ENCODE assay signal across 17 cellular contexts in the genomic region with DNA sequence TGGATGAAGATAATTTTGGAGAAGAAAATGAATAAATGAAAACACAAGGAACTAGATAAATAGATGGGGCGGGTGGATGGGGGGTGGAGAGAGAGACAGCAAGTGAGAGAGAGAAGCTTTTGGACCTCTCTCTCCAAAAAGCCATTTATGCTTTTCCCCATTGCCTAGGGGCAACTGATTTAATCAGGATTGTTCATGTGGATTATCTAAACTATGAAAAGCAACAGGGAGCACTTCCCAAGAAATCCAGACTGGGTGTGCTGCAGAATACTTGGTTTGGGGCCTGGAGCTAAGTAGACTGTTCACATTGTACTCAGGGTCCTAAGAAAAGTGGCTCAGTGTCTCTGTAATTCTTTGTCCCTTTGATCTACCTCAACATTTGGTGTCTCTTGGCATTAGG.
DNase-seq lines count a peak whose midpoint lies in the region; ATAC-seq and TF ChIP-seq lines count a peak whose summit lies in the region.
"Had no signal": no experiment of that assay in that cellular context is flagged by ENCODE, and none has a peak within 500 bp of the region (broad histone marks: within the 10 kb centered on the region; RNA-seq: fewer than 3 reads in every experiment).

No MANE protein-coding gene starts in this region.

- no peak overlapping the region for H3K4me2 ChIP-seq in hepatocyte

- no peaks in the 10 kb centered on the region for H3K9me2 ChIP-seq in hepatocyte (replicated peaks; ENCODE audit: insufficient read depth)

- no peaks in the 10 kb centered on the region for H3K27me3 ChIP-seq in hepatocyte

- no peaks in the 10 kb centered on the region for H3K4me1 ChIP-seq in hepatocyte (ENCODE audit: insufficient read depth)

- no peaks in the 10 kb centered on the region for H4K20me1 ChIP-seq in hepatocyte (ENCODE audit: insufficient read depth, poor library complexity, severe bottlenecking)

- peak overlapping the region; percentile 81 for H3K27ac ChIP-seq in hepatocyte
- peak overlapping the region in 11 of 21 experiments; percentile 1 to 89 (median 59) for H3K27ac ChIP-seq in skin epidermis
- H3K27ac ChIP-seq: WERI-Rb-1 had no signal

- H3K36me3 ChIP-seq in hepatocyte (replicated peaks; ENCODE audit: insufficient read depth, low read depth), result no peaks in the 10 kb centered on the region
- H3K36me3 ChIP-seq: WERI-Rb-1 had no signal

- no peak overlapping the region for H2AFZ ChIP-seq in hepatocyte

- H3K4me3 ChIP-seq in hepatocyte (no peak overlapping the region), skin epidermis (no peak overlapping the region)

- ATAC-seq in GM21360 (IDR thresholded peaks at IDR 0.05; ENCODE audit: unreplicated experiment) (no peak), GM19463 (IDR thresholded peaks at IDR 0.05; ENCODE audit: unreplicated experiment) (no peak)
- ATAC-seq: T-helper 17 cell had no signal

- TF ChIP-seq CTCF in hepatocyte (IDR thresholded peaks at IDR 0.05; ENCODE audit: poor library complexity), result no peak

- DNase-seq in EL (peak; percentile 14), RPMI7951 (ENCODE audit: low read depth) (peak; percentile 69), hepatocyte (ENCODE audit: low spot score) (no peak), NCI-H146 treated with DMSO at 0.1 percent for 48 hours (lab: John Stamatoyannopoulos, UW; ENCODE audit: unreplicated experiment) (no peak), NCI-H748 (lab: John Stamatoyannopoulos, UW; ENCODE audit: unreplicated experiment) (no peak)
- DNase-seq: activated CD4-positive, alpha-beta T cell treated with anti-CD3 and anti-CD28 coated beads, Interleukin-2, amount 50 U/mL, for 48 hours; CD8-positive, alpha-beta memory T cell; H9; naive B cell; NCI-H1105 treated with DMSO at 0.1 percent for 48 hours; NCI-H526; SHP77; T-helper 17 cell; WERI-Rb-1 had no signal

- H3K9me3 ChIP-seq in hepatocyte (ENCODE audit: low read depth), result no peaks in the 10 kb centered on the region

- 89% methylated on average over 1 of the region's 1 CpG for WGBS in hepatocyte (ENCODE audit: low lambda C conversion rate, missing lambda C conversion rate)

- H3K79me2 ChIP-seq in hepatocyte, result no peaks in the 10 kb centered on the region

Comparison
In these comparisons a context has a peak if more than half of its experiments do, and no peak if none do; other contexts are left out.
1. DNase-seq: peak in EL (single experiment) and RPMI7951 (single experiment); none in hepatocyte (single experiment), NCI-H146 treated with DMSO at 0.1 percent for 48 hours (single experiment) and NCI-H748 (single experiment).